ENCODE assay signal across 16 cellular contexts in genomic region chr10:121998462-121998861, GRCh38. TPM values are rescaled to one million over a fixed set of nuclear protein-coding genes. Genes with fewer than 3 reads are reported as not detected.
"Had no signal": no experiment of that assay in that cellular context is flagged by ENCODE, and none has a peak within 500 bp of the region (broad histone marks: within the 10 kb centered on the region; RNA-seq: fewer than 3 reads in every experiment).

No MANE protein-coding gene starts in this region.

- H3K27ac ChIP-seq: right lobe of liver, uterus had no signal

- H3K36me3 ChIP-seq: right lobe of liver, uterus had no signal

- DNase-seq: activated CD4-positive, alpha-beta T cell treated with anti-CD3 and anti-CD28 coated beads for 4 hours; activated CD8-positive, alpha-beta memory T cell treated with anti-CD3 and anti-CD28 coated beads, Interleukin-2, amount 50 U/mL, for 48 hours; activated CD8-positive, alpha-beta T cell treated with anti-CD3 and anti-CD28 coated beads, Interleukin-2, amount 10 ng/mL, durations not matched to agents 7 days and 5 days; activated naive CD4-positive, alpha-beta T cell treated with Interleukin-2 at 50 U/mL for 16 hours; activated naive CD8-positive, alpha-beta T cell treated with anti-CD3 and anti-CD28 coated beads, Interleukin-2, amount 50 U/mL, for 24 hours; dermis blood vessel endothelial cell; endodermal cell; islet precursor cell; midbrain; naive thymus-derived CD4-positive, alpha-beta T cell; right lobe of liver; stimulated activated CD4-positive, alpha-beta T cell treated with anti-CD3 and anti-CD28 coated beads, Interleukin-12 subunit alpha, Interleukin-12 subunit beta, amount 100 ng/mL, for 4 hours; stimulated activated CD4-positive, alpha-beta T cell treated with anti-CD3 and anti-CD28 coated beads, Interleukin-2, amount 100 ng/mL, for 48 hours; stimulated activated naive CD4-positive, alpha-beta T cell treated with Interleukin-2 at 50 U/mL for 16 hours; uterus had no signal

- H3K4me3 ChIP-seq: right lobe of liver, uterus had no signal

- H3K9me3 ChIP-seq: right lobe of liver had no signal

- ATAC-seq: activated CD8-positive, alpha-beta T cell treated with anti-CD3 and anti-CD28 coated beads, Interleukin-2, amount 10 ng/mL, durations not matched to agents 7 days and 5 days; activated naive CD8-positive, alpha-beta T cell treated with anti-CD3 and anti-CD28 coated beads, Interleukin-2, amount 50 U/mL, for 24 hours; naive thymus-derived CD4-positive, alpha-beta T cell; right lobe of liver had no signal

- H3K27me3 ChIP-seq: right lobe of liver, uterus had no signal

- H3K4me1 ChIP-seq: uterus had no signal

RNA-seq across cellular contexts. Expression of gene TACC2, which starts 9.5 kb away (rescaled TPM):
- total RNA-seq: activated CD8-positive, alpha-beta T cell treated with anti-CD3 and anti-CD28 coated beads, Interleukin-2, amount 10 ng/mL, durations not matched to agents 7 days and 5 days; activated T-helper 1 cell treated with anti-CD3 and anti-CD28 coated beads, Interleukin-12 subunit alpha, Interleukin-12 subunit beta, Interleukin-2, Interleukin-4 antibody, amounts not matched to agents 30 ng/mL and 10 ng/mL and 1 ng/mL, durations not matched to agents 14 hours and 24 hours and 36 hours had no signal
